In genomic region chr12:94710933-94711332, GRCh38 we compare ENCODE assay signal across 8 cellular contexts.
DNase-seq lines count a peak whose midpoint lies in the region; ATAC-seq and TF ChIP-seq lines count a peak whose summit lies in the region.

No MANE protein-coding gene starts in this region.

- H3K9me3 ChIP-seq in SU-DHL-6 (ENCODE audit: insufficient read depth, low read length) (no peaks in the 10 kb centered on the region), gastrocnemius medialis (no peaks in the 10 kb centered on the region)

- no peaks in the 10 kb centered on the region for H3K27me3 ChIP-seq in SU-DHL-6 (ENCODE audit: low read length)
- H3K27me3 ChIP-seq in foreskin keratinocyte = no peaks in the 10 kb centered on the region
- H3K27me3 ChIP-seq in gastrocnemius medialis = no peaks in the 10 kb centered on the region

- no peaks in the 10 kb centered on the region for H3K36me3 Mint-ChIP-seq in Calu3 (ENCODE audit: insufficient read depth, unreplicated experiment)

- H3K9me3 Mint-ChIP-seq in Calu3 (ENCODE audit: low read depth, unreplicated experiment) = no peaks in the 10 kb centered on the region

- H3K4me2 ChIP-seq in SU-DHL-6 (ENCODE audit: low read depth, low read length, poor library complexity, severe bottlenecking) = no peak overlapping the region

- H3K79me2 ChIP-seq in SU-DHL-6 (ENCODE audit: insufficient read depth, low read length) = no peaks in the 10 kb centered on the region

- intact Hi-C loops in Calu3 (cut with micrococcal nuclease; ENCODE audit: unreplicated experiment) = no loop called here
- intact Hi-C loops in gastrocnemius medialis (cut with DNase I; ENCODE audit: low total_unique reads) = loop anchor here (5.0 kb wide), 2 partner anchors 51 to 114 kb away; no protein-coding TSS in a partner anchor

- H4K20me1 ChIP-seq in SU-DHL-6 (ENCODE audit: low read depth, low read length) = no peaks in the 10 kb centered on the region

- H3K4me3 Mint-ChIP-seq in Calu3 (ENCODE audit: low read depth, unreplicated experiment) = no peak overlapping the region

- H3F3A ChIP-seq in SU-DHL-6 (ENCODE audit: insufficient read depth) = no peaks in the 10 kb centered on the region

- H3K27me3 Mint-ChIP-seq in Calu3 (ENCODE audit: unreplicated experiment) = no peaks in the 10 kb centered on the region

- H2AFZ ChIP-seq in SU-DHL-6 (ENCODE audit: low read depth, low read length, severe bottlenecking) = no peak overlapping the region

- no peak for TF ChIP-seq POLR2A in gastrocnemius medialis (IDR thresholded peaks at IDR 0.05)

- no peak overlapping the region for H3K27ac Mint-ChIP-seq in Calu3 (ENCODE audit: unreplicated experiment)

- no peaks in the 10 kb centered on the region for H3K4me1 Mint-ChIP-seq in Calu3 (ENCODE audit: low read depth, unreplicated experiment)

- no TSS peak for BruUV-seq in Calu3 (replicated peaks; lab: Mats Ljungman, UMichigan)

- no peaks in the 10 kb centered on the region for H3K9me2 ChIP-seq in SU-DHL-6 (replicated peaks; ENCODE audit: insufficient read depth, low read length)

- CTCF ChIA-PET in Calu3 (lab: Charles Lee) = interaction anchor here (0.7 to 1.1 kb wide), 5 partner anchors 10 to 165 kb away, joined by 3 to 9 read pairs (median 4); no protein-coding TSS in a partner anchor

- H3K9ac ChIP-seq in SU-DHL-6 (ENCODE audit: low read length) = no peak overlapping the region

- no peaks in the 10 kb centered on the region for H3K36me3 ChIP-seq in SU-DHL-6 (ENCODE audit: low read length)
- no peaks in the 10 kb centered on the region for H3K36me3 ChIP-seq in gastrocnemius medialis

- H3K27ac ChIP-seq in SU-DHL-6 (ENCODE audit: low read depth, low read length) = no peak overlapping the region
- no peak overlapping the region for H3K27ac ChIP-seq in foreskin keratinocyte
- no peak overlapping the region for H3K27ac ChIP-seq in gastrocnemius medialis

- TF ChIP-seq CTCF in Calu3 (IDR thresholded peaks at IDR 0.05; ENCODE audit: unreplicated experiment) = peak; percentile 26
- TF ChIP-seq CTCF in HFF-Myc (IDR thresholded peaks at IDR 0.05; ENCODE audit: low read depth, low read length, missing control alignments) = peak; percentile 55
- peak; percentile 43 for TF ChIP-seq CTCF in SU-DHL-6 (IDR thresholded peaks at IDR 0.05; ENCODE audit: insufficient read depth, low read length, poor library complexity, severe bottlenecking)
- TF ChIP-seq CTCF in foreskin keratinocyte (conservative IDR thresholded peaks at IDR 0.05) = peak; percentile 56
- TF ChIP-seq CTCF in gastrocnemius medialis (IDR thresholded peaks at IDR 0.05 in 4 of 5, conservative IDR thresholded peaks at IDR 0.05 in 1 of 5) = peak in 2 of 5 experiments; percentile 27 to 38

- ATAC-seq in foreskin keratinocyte (no peak), gastrocnemius medialis (no peak), HG03045 (IDR thresholded peaks at IDR 0.05; ENCODE audit: unreplicated experiment) (no peak), GM18519 (IDR thresholded peaks at IDR 0.05; ENCODE audit: low FRiP score, unreplicated experiment) (no peak)

- H3K4me3 ChIP-seq in HFF-Myc (replicated peaks; ENCODE audit: low read depth, low read length) (no peak overlapping the region), SU-DHL-6 (ENCODE audit: insufficient read depth, low read length, poor library complexity, severe bottlenecking) (no peak overlapping the region), gastrocnemius medialis (no peak overlapping the region)

- H3K4me1 ChIP-seq in foreskin keratinocyte (peaks cover 1% of the 10 kb centered on the region), gastrocnemius medialis (peaks cover 29 to 30% of the 10 kb centered on the region in 2 donors)

- DNase-seq in Calu3 = peak; percentile 53
- peak; percentile 4 for DNase-seq in HFF-Myc (ENCODE audit: extremely low read depth, low read depth)
- DNase-seq in foreskin keratinocyte = no peak
- DNase-seq in medulla oblongata (ENCODE audit: extremely low spot score) = no peak
- no peak for DNase-seq in gastrocnemius medialis

- in situ Hi-C loops in gastrocnemius medialis (cut with MboI; ENCODE audit: low sequenced_read_pairs in 4 of 4) = loop anchor here in 1 of 4 donors (5.0 kb wide), 1 partner anchor 64 kb away; no protein-coding TSS in a partner anchor

Comparison
In these comparisons a context has a peak if more than half of its experiments do, and no peak if none do; other contexts are left out.
1. DNase-seq: peak in Calu3 (single experiment) and HFF-Myc (single experiment); none in foreskin keratinocyte (0 of 2), medulla oblongata (single experiment) and gastrocnemius medialis (0 of 2).